In the genomic region with DNA sequence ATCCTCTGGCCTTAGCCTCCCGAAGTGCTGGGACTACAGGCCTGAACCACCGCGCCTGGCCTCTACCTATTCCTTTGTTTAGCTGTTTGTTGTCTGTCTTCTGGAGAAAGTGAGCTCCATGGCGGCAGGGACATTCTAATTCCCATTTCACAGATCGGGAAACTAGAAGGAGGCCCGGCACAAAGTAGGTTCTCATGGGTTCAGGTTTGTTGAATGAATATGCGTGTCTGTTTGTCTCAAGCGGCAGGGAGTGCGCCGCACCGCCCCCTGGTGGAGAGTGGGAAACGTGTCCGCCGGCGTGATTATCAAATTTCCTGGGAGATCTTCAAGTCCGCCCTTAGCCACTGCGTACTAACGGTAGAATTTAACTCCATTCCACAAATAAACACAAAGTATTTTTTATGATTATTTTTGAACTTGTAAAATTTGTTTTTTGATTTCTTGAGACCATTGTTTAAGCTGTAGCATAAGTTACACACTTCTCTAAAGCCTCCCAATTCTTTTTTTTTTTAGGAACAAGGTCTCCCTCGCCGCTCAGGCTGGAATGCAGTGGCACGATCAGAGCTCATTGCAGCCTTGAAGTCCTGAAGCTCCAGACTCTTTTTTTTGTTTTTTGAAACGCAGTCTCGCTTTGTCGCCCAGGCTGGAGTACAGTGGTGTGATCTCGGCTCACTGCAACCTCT, we compare ENCODE assay signal across 8 cellular contexts. TPM values are rescaled to one million over a fixed set of nuclear protein-coding genes. Genes with fewer than 3 reads are reported as not detected.
DNase-seq lines count a peak whose midpoint lies in the region; ATAC-seq and TF ChIP-seq lines count a peak whose summit lies in the region.

No MANE protein-coding gene starts in this region.

- no peak for ATAC-seq in IMR-90 (ENCODE audit: low read depth)
- ATAC-seq in activated naive CD4-positive, alpha-beta T cell treated with anti-CD3 and anti-CD28 coated beads, Interleukin-2, amount 50 U/mL, for 72 hours, result no peak
- ATAC-seq in HG03439 (IDR thresholded peaks at IDR 0.05; ENCODE audit: unreplicated experiment), result no peak
- ATAC-seq in HG03342 (IDR thresholded peaks at IDR 0.05; ENCODE audit: unreplicated experiment), result no peak

- peak overlapping the region; percentile 68; the same call in 1 of the 3 replicates for H2BK15ac ChIP-seq in IMR-90 (ENCODE audit: low read depth, low read length)

- CTCF ChIA-PET in IMR-90 (lab: Yijun Ruan, JAX), result interaction anchor here (0.6 to 6.1 kb wide), 7 partner anchors 27 to 211 kb away, joined by 3 to 67 read pairs (median 4); no protein-coding TSS in a partner anchor

- no peak overlapping the region for H2BK120ac ChIP-seq in IMR-90 (ENCODE audit: low read depth, low read length)

- H3K9me3 Mint-ChIP-seq in activated naive CD4-positive, alpha-beta T cell treated with anti-CD3 and anti-CD28 coated beads, Interleukin-2, amount 50 U/mL, for 72 hours, result peaks cover 0 to 6% of the 10 kb centered on the region in 2 donors

- peaks cover 4% of the 10 kb centered on the region for H3K9me1 ChIP-seq in IMR-90 (ENCODE audit: insufficient read depth, low read length)

- dilution Hi-C loops in IMR-90 (cut with HindIII; ENCODE audit: low sequenced_read_pairs, unreplicated experiment), result no loop called here

- H3K9me3 ChIP-seq in IMR-90 (ENCODE audit: control insufficient read depth, insufficient read depth, low read length) (no peaks in the 10 kb centered on the region), cardiac muscle cell (ENCODE audit: low read depth) (no peaks in the 10 kb centered on the region)

- no peaks in the 10 kb centered on the region for H3K36me3 Mint-ChIP-seq in activated naive CD4-positive, alpha-beta T cell treated with anti-CD3 and anti-CD28 coated beads, Interleukin-2, amount 50 U/mL, for 72 hours

- peak overlapping the region; percentile 54 for H3K4ac ChIP-seq in IMR-90 (ENCODE audit: low read depth, low read length)

- in situ Hi-C loops in IMR-90 (cut with MboI; ENCODE audit: low sequenced_read_pairs), result loop anchor here (5.0 kb wide), 1 partner anchor 100 kb away; no protein-coding TSS in a partner anchor

- peak overlapping the region in 1 of 2 experiments; percentile 49; a peak in 1 of 4 replicates for H4K8ac ChIP-seq in IMR-90 (ENCODE audit: low read depth in 2 of 2, low read length in 2 of 2)

- peak overlapping the region; percentile 26; the same call in 1 of the 2 replicates for H3K18ac ChIP-seq in IMR-90 (ENCODE audit: low read depth, low read length)

- peak overlapping the region in 1 of 2 donors; percentile 74 for H3K27ac Mint-ChIP-seq in activated naive CD4-positive, alpha-beta T cell treated with anti-CD3 and anti-CD28 coated beads, Interleukin-2, amount 50 U/mL, for 72 hours

- no peaks in the 10 kb centered on the region for H3K36me3 ChIP-seq in IMR-90 (ENCODE audit: control insufficient read depth, insufficient read depth, low read length)
- H3K36me3 ChIP-seq in cardiac muscle cell, result no peaks in the 10 kb centered on the region

- H2AK9ac ChIP-seq in IMR-90 (replicated peaks; ENCODE audit: low read depth, low read length, poor library complexity), result no peak overlapping the region

- H4K20me1 ChIP-seq in IMR-90 (ENCODE audit: insufficient read depth, low read length), result peaks cover 4% of the 10 kb centered on the region; the same call in 1 of the 2 replicates

- no peak overlapping the region for H3K4me3 ChIP-seq in IMR-90 (ENCODE audit: insufficient read depth, low read depth, low read length)
- no peak overlapping the region for H3K4me3 ChIP-seq in cardiac muscle cell

- peak overlapping the region; percentile 1 for H2AFZ ChIP-seq in IMR-90 (replicated peaks; ENCODE audit: low read length, poor library complexity)

- peak; percentile 91 for TF ChIP-seq CTCF in IMR-90 (conservative IDR thresholded peaks at IDR 0.05; ENCODE audit: low read depth, low read length)
- peak; percentile 95 for TF ChIP-seq CTCF in cardiac muscle cell (IDR thresholded peaks at IDR 0.05; ENCODE audit: low read depth, low read length)

- no peak overlapping the region for H2AK5ac ChIP-seq in IMR-90 (ENCODE audit: low read depth, low read length)

- TF ChIP-seq POLR2A in IMR-90 (IDR thresholded peaks at IDR 0.05; ENCODE audit: low read depth, low read length), result no peak

- H3K56ac ChIP-seq in IMR-90 (ENCODE audit: extremely low read depth, insufficient read depth, low read length), result no peak overlapping the region

- peaks cover 0 to 15% of the 10 kb centered on the region in 2 experiments; a peak in 2 of 4 replicates for H3K79me1 ChIP-seq in IMR-90 (ENCODE audit: low read depth in 1 of 2, low read length in 2 of 2)

- no peak overlapping the region for H3K23ac ChIP-seq in IMR-90 (ENCODE audit: low read depth, low read length)

- H3K27ac ChIP-seq in IMR-90 (ENCODE audit: insufficient read depth, low read length) (no peak overlapping the region), cardiac muscle cell (no peak overlapping the region)

- H3K14ac ChIP-seq in IMR-90 (replicated peaks; ENCODE audit: low read depth, low read length), result no peak overlapping the region

- H3K27me3 ChIP-seq in IMR-90 (ENCODE audit: control insufficient read depth, insufficient read depth, low read length), result no peaks in the 10 kb centered on the region
- H3K27me3 ChIP-seq in cardiac muscle cell, result peaks cover 1% of the 10 kb centered on the region

- intact Hi-C loops in IMR-90 (cut with micrococcal nuclease), result no loop called here

- no peak overlapping the region for H4K5ac ChIP-seq in IMR-90 (ENCODE audit: low read depth, low read length)

- H3K4me2 ChIP-seq in IMR-90 (ENCODE audit: low read depth, low read length), result no peak overlapping the region

- TF ChIP-seq RAD21 in IMR-90 (IDR thresholded peaks at IDR 0.05; ENCODE audit: low read length), result peak; percentile 64

- H2BK20ac ChIP-seq in IMR-90 (ENCODE audit: low read depth, low read length), result no peak overlapping the region; the same call in 1 of the 2 replicates

- H3K4me1 ChIP-seq in IMR-90 (ENCODE audit: control insufficient read depth, insufficient read depth, low read length), result peaks cover 14% of the 10 kb centered on the region
- no peaks in the 10 kb centered on the region for H3K4me1 ChIP-seq in cardiac muscle cell (ENCODE audit: low read depth)

- no peak overlapping the region for H2BK5ac ChIP-seq in IMR-90 (ENCODE audit: low read depth, low read length, poor library complexity, severe bottlenecking)

- H4K91ac ChIP-seq in IMR-90 (ENCODE audit: insufficient read depth, low read depth, low read length), result no peak overlapping the region

- no peak overlapping the region for H3K9ac ChIP-seq in IMR-90 (ENCODE audit: low read depth, low read length)

- DNase-seq in CMK (ENCODE audit: low read depth) (peak; percentile 71), IMR-90 (peak; percentile 75), SKM-1 treated with dmso at 0.1 percent for 144 hours (lab: John Stamatoyannopoulos, UW; ENCODE audit: unreplicated experiment) (peak; percentile 28), cardiac muscle cell (ENCODE audit: low read depth in 1 of 2, low spot score in 1 of 2) (peak; percentile 77 to 87), renal cortical epithelial cell (ENCODE audit: low read depth) (peak; percentile 51)
- peak; percentile 82 to 93 for DNase-seq in activated naive CD4-positive, alpha-beta T cell treated with anti-CD3 and anti-CD28 coated beads, Interleukin-2, amount 50 U/mL, for 72 hours (ENCODE audit: low spot score in 2 of 2)

- WGBS in IMR-90 (ENCODE audit: extremely low coverage in 2 of 2, insufficient read length in 1 of 2), 2 experiments, result 64% methylated on average over 7 of the region's 25 CpGs; no CpG with 5 or more reads in 1 of the 2 experiments

- POLR2A ChIA-PET in IMR-90 (lab: Charles Lee; ENCODE audit: unreplicated experiment), result interaction anchor here (0.5 to 0.6 kb wide), 2 partner anchors 81 to 114 kb away, joined by 4 to 5 read pairs; no protein-coding TSS in a partner anchor

- BruUV-seq in IMR-90 (replicated peaks; lab: Mats Ljungman, UMichigan), result no TSS peak

TF ChIP-seq in IMR-90, 13 proteins besides CTCF, POLR2A, EP300 and RAD21 (continues in another document):
- TF ChIP-seq MAFK (IDR thresholded peaks at IDR 0.05; ENCODE audit: low read depth, low read length), result no peak
- peak; percentile 83 for TF ChIP-seq SMC3 (IDR thresholded peaks at IDR 0.05; ENCODE audit: low read depth, low read length)
- TF ChIP-seq, protein P1, sequence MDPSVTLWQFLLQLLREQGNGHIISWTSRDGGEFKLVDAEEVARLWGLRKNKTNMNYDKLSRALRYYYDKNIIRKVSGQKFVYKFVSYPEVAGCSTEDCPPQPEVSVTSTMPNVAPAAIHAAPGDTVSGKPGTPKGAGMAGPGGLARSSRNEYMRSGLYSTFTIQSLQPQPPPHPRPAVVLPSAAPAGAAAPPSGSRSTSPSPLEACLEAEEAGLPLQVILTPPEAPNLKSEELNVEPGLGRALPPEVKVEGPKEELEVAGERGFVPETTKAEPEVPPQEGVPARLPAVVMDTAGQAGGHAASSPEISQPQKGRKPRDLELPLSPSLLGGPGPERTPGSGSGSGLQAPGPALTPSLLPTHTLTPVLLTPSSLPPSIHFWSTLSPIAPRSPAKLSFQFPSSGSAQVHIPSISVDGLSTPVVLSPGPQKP (IDR thresholded peaks at IDR 0.05; ENCODE audit: borderline replicate concordance, low read depth, low read length), result no peak

RNA-seq across cellular contexts. Expression of a gene that starts 8.9 kb away (rescaled TPM):
- total RNA-seq in IMR-90 (2012; rRNA removed) (2.9 and 3.6 TPM in 2 replicates), cardiac muscle cell (13.8 and 22.5 TPM in 2 replicates), renal cortical epithelial cell (4.0 and 9.8 TPM in 2 replicates)
- polyA plus RNA-seq in IMR-90 (2012; rRNA removed) (8.6 and 9.6 TPM in 2 replicates), cardiac muscle cell (16.3 and 21.9 TPM in 2 replicates)
- polyA plus RNA-seq in IMR-90 (2012; cell fraction: cytosol; rRNA removed), result 5.6 and 8.4 TPM in 2 replicates
- polyA plus RNA-seq in IMR-90 (2012; cell fraction: nucleus; rRNA removed; ENCODE audit: low replicate concordance), result 29.1 and 33.9 TPM in 2 replicates
- total RNA-seq in activated naive CD4-positive, alpha-beta T cell treated with anti-CD3 and anti-CD28 coated beads, Interleukin-2, amount 50 U/mL, for 72 hours, result 10 to 100 TPM; 50.0 to 60.2 TPM

RNA-seq across cellular contexts. Expression of a gene that starts 16.4 kb away (rescaled TPM):
- total RNA-seq in IMR-90 (2012; rRNA removed) (1.6 and 1.9 TPM in 2 replicates), cardiac muscle cell (19.1 and 21.5 TPM in 2 replicates), renal cortical epithelial cell (21.1 and 29.7 TPM in 2 replicates)
- polyA plus RNA-seq in IMR-90 (2012; rRNA removed) (6.5 and 7.3 TPM in 2 replicates), cardiac muscle cell (12.9 and 19.2 TPM in 2 replicates)
- polyA plus RNA-seq in IMR-90 (2012; cell fraction: cytosol; rRNA removed), result 4.4 and 12.4 TPM in 2 replicates
- 14.7 and 19.5 TPM in 2 replicates for polyA plus RNA-seq in IMR-90 (2012; cell fraction: nucleus; rRNA removed; ENCODE audit: low replicate concordance)
- total RNA-seq in activated naive CD4-positive, alpha-beta T cell treated with anti-CD3 and anti-CD28 coated beads, Interleukin-2, amount 50 U/mL, for 72 hours, result 10 to 100 TPM; 21.9 to 84.2 TPM

RNA-seq across cellular contexts. Expression of a gene that starts 27.2 kb away (rescaled TPM):
- total RNA-seq in IMR-90 (2012; rRNA removed) (0.36 and 0.56 TPM in 2 replicates), cardiac muscle cell (1.5 and 4.8 TPM in 2 replicates), renal cortical epithelial cell (1.4 and 1.8 TPM in 2 replicates)
- polyA plus RNA-seq in IMR-90 (2012; rRNA removed) (7.8 and 11.0 TPM in 2 replicates), cardiac muscle cell (2.8 and 5.8 TPM in 2 replicates)
- 3.7 and 17.5 TPM in 2 replicates for polyA plus RNA-seq in IMR-90 (2012; cell fraction: cytosol; rRNA removed)
- 25.4 and 47.4 TPM in 2 replicates for polyA plus RNA-seq in IMR-90 (2012; cell fraction: nucleus; rRNA removed; ENCODE audit: low replicate concordance)
- total RNA-seq in activated naive CD4-positive, alpha-beta T cell treated with anti-CD3 and anti-CD28 coated beads, Interleukin-2, amount 50 U/mL, for 72 hours, result 10 to 100 TPM; 16.9 to 20.0 TPM

Comparison
In these comparisons a context has a peak if more than half of its experiments do, and no peak if none do; other contexts are left out.
1. DNase-seq: peak in every context shown above with its lines; median percentile 88 in activated naive CD4-positive, alpha-beta T cell treated with anti-CD3 and anti-CD28 coated beads, Interleukin-2, amount 50 U/mL, for 72 hours; 82 in cardiac muscle cell; 75 in IMR-90; 71 in CMK; 51 in renal cortical epithelial cell; 28 in SKM-1 treated with dmso at 0.1 percent for 144 hours.